8 cellular contexts compared by ENCODE assay signal in the genomic region with DNA sequence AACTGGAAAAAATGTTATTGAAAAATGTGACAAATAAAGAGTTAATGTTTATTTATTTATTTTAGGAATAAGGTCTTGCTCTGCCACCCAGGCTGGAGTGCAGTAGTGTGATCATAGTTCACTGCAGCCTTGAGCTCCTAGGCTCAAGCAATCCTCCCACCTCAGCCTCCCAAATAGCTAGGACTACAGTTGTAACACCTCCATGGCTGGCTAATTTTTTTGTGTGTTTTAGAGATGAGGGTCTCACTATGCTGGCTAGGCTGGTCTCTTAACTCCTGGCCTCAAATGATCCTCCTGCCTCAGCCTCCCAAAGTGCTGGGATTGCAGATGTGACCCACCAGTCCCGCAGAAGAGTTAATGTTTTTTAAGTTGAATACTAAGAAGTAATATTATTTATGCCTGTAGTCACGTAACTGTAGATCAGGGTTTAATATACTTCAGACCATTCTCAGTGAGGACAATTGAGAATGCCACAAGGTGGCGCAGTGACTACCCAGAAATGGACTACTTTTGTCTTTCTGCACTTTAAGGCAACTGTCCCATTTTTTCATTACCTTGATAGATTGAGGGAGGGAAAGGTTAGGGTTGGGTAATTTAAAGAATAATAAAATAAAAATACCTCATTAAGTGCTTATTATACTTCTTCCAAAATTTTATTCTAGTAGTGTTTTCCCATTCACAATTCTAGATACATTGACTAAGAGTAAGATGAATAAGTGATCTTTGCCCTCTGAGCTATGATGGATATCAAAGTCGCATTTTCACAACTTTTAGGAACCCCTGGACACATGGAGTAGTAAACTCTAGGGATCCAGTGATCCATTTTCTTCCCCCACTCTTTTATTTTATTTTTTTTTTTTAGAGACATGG. TPM values are rescaled to one million over a fixed set of nuclear protein-coding genes. Genes with fewer than 3 reads are reported as not detected.
DNase-seq lines count a peak whose midpoint lies in the region; ATAC-seq and TF ChIP-seq lines count a peak whose summit lies in the region.

No MANE protein-coding gene starts in this region.

- no peak overlapping the region for H3K27ac ChIP-seq in GM23338 (ENCODE audit: low read depth)

- H2AFZ ChIP-seq in GM23338 = no peak overlapping the region

- H3K36me3 Mint-ChIP-seq in GM23338 (ENCODE audit: low read depth) = no peaks in the 10 kb centered on the region
- no peaks in the 10 kb centered on the region for H3K36me3 Mint-ChIP-seq in effector memory CD8-positive, alpha-beta T cell (ENCODE audit: insufficient read depth)

- H4K20me1 ChIP-seq in GM23338 (replicated peaks; ENCODE audit: insufficient read depth) = no peaks in the 10 kb centered on the region

- H3K36me3 ChIP-seq in GM23338 (ENCODE audit: insufficient read depth) (no peaks in the 10 kb centered on the region), mucosa of descending colon (ENCODE audit: low read depth) (no peaks in the 10 kb centered on the region)

- intact Hi-C loops in mucosa of descending colon (cut with DNase I, micrococcal nuclease) = loop anchor here in 1 of 2 donors (2.0 kb wide), 1 partner anchor 58 kb away; no protein-coding TSS in a partner anchor

- H3K4me3 Mint-ChIP-seq in GM23338 = no peak overlapping the region
- no peak overlapping the region for H3K4me3 Mint-ChIP-seq in effector memory CD8-positive, alpha-beta T cell

- H3K4me2 ChIP-seq in GM23338 = no peak overlapping the region

- peaks cover 4% of the 10 kb centered on the region for H3K27me3 Mint-ChIP-seq in GM23338 (ENCODE audit: insufficient read depth, low read depth, poor library complexity)
- H3K27me3 Mint-ChIP-seq in effector memory CD8-positive, alpha-beta T cell = peaks cover 8 to 21% of the 10 kb centered on the region in 2 donors

- H3K9me2 ChIP-seq in GM23338 (ENCODE audit: insufficient read depth) = no peaks in the 10 kb centered on the region

- no peak overlapping the region for H3K27ac Mint-ChIP-seq in GM23338
- H3K27ac Mint-ChIP-seq in effector memory CD8-positive, alpha-beta T cell = peak overlapping the region in 1 of 2 donors; percentile 57

- no peaks in the 10 kb centered on the region for H3K4me1 Mint-ChIP-seq in GM23338
- H3K4me1 Mint-ChIP-seq in effector memory CD8-positive, alpha-beta T cell (ENCODE audit: low read depth in 2 of 2) = peaks cover 2 to 4% of the 10 kb centered on the region in 2 donors

- peak; percentile 36 for DNase-seq in AG08396 (ENCODE audit: low spot score)
- DNase-seq in GM23338 (ENCODE audit: low spot score) = peak; percentile 81
- DNase-seq in NCI-H69 (lab: John Stamatoyannopoulos, UW) = peak; percentile 58
- DNase-seq in activated CD4-positive, alpha-beta T cell treated with anti-CD3 and anti-CD28 coated beads, Interleukin-2, amount 50 U/mL, for 48 hours = peak; percentile 58 to 71
- DNase-seq in effector memory CD8-positive, alpha-beta T cell = peak; percentile 55 to 56 (median 56)
- peak in 1 of 3 donors; percentile 91 for DNase-seq in mucosa of descending colon
- DNase-seq in stimulated activated CD8-positive, alpha-beta memory T cell treated with anti-CD3 and anti-CD28 coated beads, Interleukin-7, amount 100 ng/mL, for 4 hours (ENCODE audit: low read depth in 2 of 2) = peak; percentile 32 to 36

- H3F3A ChIP-seq in GM23338 (replicated peaks; ENCODE audit: low read depth) = no peaks in the 10 kb centered on the region

- H3K4me3 ChIP-seq in GM23338 (no peak overlapping the region), mucosa of descending colon (no peak overlapping the region)

- H3K4me1 ChIP-seq in GM23338 (ENCODE audit: insufficient read depth) (no peaks in the 10 kb centered on the region), mucosa of descending colon (ENCODE audit: low read depth) (peaks cover 8% of the 10 kb centered on the region)

- ATAC-seq in GM23338 (peak; percentile 78), mucosa of descending colon (peak; percentile 46), HG03457 (IDR thresholded peaks at IDR 0.05; ENCODE audit: unreplicated experiment) (no peak)
- ATAC-seq in effector memory CD8-positive, alpha-beta T cell (replicated peaks) = peak; percentile 68

- TF ChIP-seq CTCF in GM23338 (conservative IDR thresholded peaks at IDR 0.05; ENCODE audit: low read depth in 2 of 2) (peak; percentile 89 to 96), mucosa of descending colon (IDR thresholded peaks at IDR 0.05) (peak; percentile 44)

- no peaks in the 10 kb centered on the region for H3K9me3 ChIP-seq in mucosa of descending colon

- no peaks in the 10 kb centered on the region for H3K79me2 ChIP-seq in GM23338 (replicated peaks; ENCODE audit: insufficient read depth)

- no peaks in the 10 kb centered on the region for H3K9me3 Mint-ChIP-seq in GM23338
- H3K9me3 Mint-ChIP-seq in effector memory CD8-positive, alpha-beta T cell = no peaks in the 10 kb centered on the region

- H3K27me3 ChIP-seq in GM23338 (ENCODE audit: insufficient read depth) = no peaks in the 10 kb centered on the region

TF ChIP-seq in GM23338, 12 proteins besides CTCF, POLR2A, EP300 and RAD21 (continues in another document):
- TF ChIP-seq, protein P1, sequence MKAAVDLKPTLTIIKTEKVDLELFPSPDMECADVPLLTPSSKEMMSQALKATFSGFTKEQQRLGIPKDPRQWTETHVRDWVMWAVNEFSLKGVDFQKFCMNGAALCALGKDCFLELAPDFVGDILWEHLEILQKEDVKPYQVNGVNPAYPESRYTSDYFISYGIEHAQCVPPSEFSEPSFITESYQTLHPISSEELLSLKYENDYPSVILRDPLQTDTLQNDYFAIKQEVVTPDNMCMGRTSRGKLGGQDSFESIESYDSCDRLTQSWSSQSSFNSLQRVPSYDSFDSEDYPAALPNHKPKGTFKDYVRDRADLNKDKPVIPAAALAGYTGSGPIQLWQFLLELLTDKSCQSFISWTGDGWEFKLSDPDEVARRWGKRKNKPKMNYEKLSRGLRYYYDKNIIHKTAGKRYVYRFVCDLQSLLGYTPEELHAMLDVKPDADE (IDR thresholded peaks at IDR 0.05) = no peak
- TF ChIP-seq STAT1 (IDR thresholded peaks at IDR 0.05; ENCODE audit: unreplicated experiment) = no peak
- TF ChIP-seq ZNF331 (CRISPR knock-in tag; IDR thresholded peaks at IDR 0.05; ENCODE audit: low read depth) = no peak
- no peak for TF ChIP-seq EZH2phosphoT487 (IDR thresholded peaks at IDR 0.05; ENCODE audit: unreplicated experiment)
- no peak for TF ChIP-seq JUNB (IDR thresholded peaks at IDR 0.05; ENCODE audit: unreplicated experiment)
- no peak for TF ChIP-seq POLR2AphosphoS5 (IDR thresholded peaks at IDR 0.05; ENCODE audit: low read depth)
- no peak for TF ChIP-seq CREB1 (CRISPR knock-in tag; IDR thresholded peaks at IDR 0.05; ENCODE audit: low read depth)
- TF ChIP-seq ZNF114 (CRISPR knock-in tag; IDR thresholded peaks at IDR 0.05) = no peak
- no peak for TF ChIP-seq EZH2 (IDR thresholded peaks at IDR 0.05; ENCODE audit: low read depth, unreplicated experiment)
- TF ChIP-seq NANOG (IDR thresholded peaks at IDR 0.05; ENCODE audit: borderline replicate concordance) = no peak

RNA-seq across cellular contexts. Expression of a gene that starts 6.0 kb away (rescaled TPM):
- total RNA-seq in GM23338 (2014; rRNA removed; shearing (Covaris generic)) = not detected in 2 replicates
- not detected in 2 replicates for polyA plus RNA-seq in GM23338 (2016; fragmentation: Nextera tagmentation; extraction: Ambion mirVana)
- total RNA-seq in mucosa of descending colon = 100 to 1,000 TPM; 445 to 923 (median 899) TPM

RNA-seq across cellular contexts. Expression of a gene that starts 41.4 kb away (rescaled TPM):
- 242 and 269 TPM in 2 replicates for total RNA-seq in GM23338 (2014; rRNA removed; shearing (Covaris generic))
- 63.6 and 68.2 TPM in 2 replicates for polyA plus RNA-seq in GM23338 (2016; fragmentation: Nextera tagmentation; extraction: Ambion mirVana)
- 100 to 1,000 TPM in 1 of 3 donors, 10 to 100 TPM in 2; 67.9 to 102 (median 69.6) TPM for total RNA-seq in mucosa of descending colon

Comparison
In these comparisons a context has a peak if more than half of its experiments do, and no peak if none do; other contexts are left out.
1. RNA of a gene that starts 6.0 kb away (total RNA-seq): 445 to 923 TPM in mucosa of descending colon; not detected in GM23338; every median in the first group is over 100 times any median in the second.